ENCODE assay signal across 17 cellular contexts in the genomic region with DNA sequence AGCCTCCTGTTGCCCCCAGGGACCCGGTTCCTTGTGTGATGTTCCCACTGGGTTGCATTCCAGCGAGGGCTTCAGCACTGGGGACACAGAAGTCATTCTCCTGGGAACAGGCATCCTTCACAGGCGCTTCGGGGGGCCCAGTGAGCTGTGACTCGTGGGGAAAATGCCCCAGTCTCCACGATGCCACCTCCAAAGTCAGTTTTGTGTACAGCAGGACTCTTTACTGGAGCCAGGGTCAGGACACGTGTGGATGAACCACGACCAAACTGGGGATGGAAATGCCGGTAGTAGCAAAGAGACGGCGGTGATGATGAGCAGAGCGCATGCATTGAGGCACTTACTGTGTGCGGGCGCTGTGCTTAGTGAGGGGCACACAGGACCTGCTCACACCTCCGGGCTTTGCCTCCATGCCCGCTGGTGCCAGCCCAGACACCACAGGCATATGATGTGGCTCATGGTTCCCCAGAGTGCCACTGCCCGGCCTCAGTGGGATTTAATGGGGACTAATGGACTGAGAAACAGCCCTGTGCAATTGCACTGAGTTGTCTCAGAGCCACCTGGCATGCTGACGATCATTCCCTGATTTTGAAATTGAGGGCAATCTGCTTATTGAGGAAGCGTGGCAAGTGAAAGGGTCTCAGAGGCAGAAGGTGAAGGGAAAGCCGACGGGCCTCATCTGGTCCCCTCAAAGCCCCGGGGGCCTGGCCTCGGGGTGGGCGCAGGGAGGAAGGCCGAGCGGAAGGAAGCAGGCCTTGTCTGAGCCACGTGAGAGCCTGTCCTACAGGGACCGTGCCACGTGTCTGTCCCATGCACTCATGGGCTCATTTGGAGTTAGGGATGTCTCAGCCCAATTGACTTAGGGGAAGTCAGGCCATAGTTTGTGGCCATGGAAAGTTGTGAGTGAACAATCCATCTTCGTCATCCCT.
A peak's percentile ranks its signal among the peaks of the same experiment; 100 is the strongest.
DNase-seq lines count a peak whose midpoint lies in the region; ATAC-seq lines count a peak whose summit lies in the region.
"Had no signal": no experiment of that assay in that cellular context is flagged by ENCODE, and none has a peak within 500 bp of the region (broad histone marks: within the 10 kb centered on the region; RNA-seq: fewer than 3 reads in every experiment).

No MANE protein-coding gene starts in this region.

- no peaks in the 10 kb centered on the region for H3K4me1 ChIP-seq in aorta (ENCODE audit: control insufficient read depth in 1 of 2, insufficient read depth in 2 of 2, low read length in 2 of 2)
- H3K4me1 ChIP-seq: SJSA1 had no signal

- intact Hi-C loops in aorta (cut with DNase I): no loop called here

- no peaks in the 10 kb centered on the region for H3K27me3 ChIP-seq in aorta (ENCODE audit: control insufficient read depth in 1 of 2, insufficient read depth in 2 of 2, low read length in 1 of 2)
- H3K27me3 ChIP-seq: SJSA1 had no signal

- POLR2A ChIA-PET in naive thymus-derived CD8-positive, alpha-beta T cell (lab: Charles Lee): interaction anchor here (1.7 to 4.8 kb wide), 2 partner anchors 37 to 129 kb away, joined by 4 to 85 read pairs; no protein-coding TSS in a partner anchor

- no peak overlapping the region for H3K4me3 Mint-ChIP-seq in T-helper 17 cell
- H3K4me3 Mint-ChIP-seq in naive thymus-derived CD8-positive, alpha-beta T cell: peak overlapping the region in 3 of 10 donors; percentile 7 to 55 (median 20)
- H3K4me3 Mint-ChIP-seq: CD4-positive, alpha-beta memory T cell; GM23338 had no signal

- no peaks in the 10 kb centered on the region for H3K27me3 Mint-ChIP-seq in T-helper 17 cell
- no peaks in the 10 kb centered on the region for H3K27me3 Mint-ChIP-seq in naive thymus-derived CD8-positive, alpha-beta T cell
- H3K27me3 Mint-ChIP-seq: CD4-positive, alpha-beta memory T cell had no signal

- H3K9me3 ChIP-seq in T-helper 17 cell (ENCODE audit: control insufficient read depth, low read length, poor library complexity, severe bottlenecking) (no peaks in the 10 kb centered on the region), aorta (ENCODE audit: control insufficient read depth, low read length) (no peaks in the 10 kb centered on the region)
- H3K9me3 ChIP-seq: SJSA1 had no signal

- H3K4me1 Mint-ChIP-seq in T-helper 17 cell: peaks cover 19% of the 10 kb centered on the region
- peaks cover 15 to 46% (median 36%) of the 10 kb centered on the region in 4 donors for H3K4me1 Mint-ChIP-seq in naive thymus-derived CD8-positive, alpha-beta T cell

- no peaks in the 10 kb centered on the region for H3K36me3 ChIP-seq in aorta (ENCODE audit: control insufficient read depth in 1 of 2, insufficient read depth in 2 of 2, low read length in 1 of 2)
- H3K36me3 ChIP-seq: SJSA1 had no signal

- ATAC-seq in T-helper 17 cell (no peak), aorta (ENCODE audit: low FRiP score) (no peak)
- ATAC-seq in naive thymus-derived CD8-positive, alpha-beta T cell: no peak
- ATAC-seq: GM23338 had no signal

- WGBS in aorta, 2 donors: 91% methylated on average over 30 of the region's 30 CpGs

- H3K27ac ChIP-seq in aorta (ENCODE audit: low read depth in 1 of 2, low read length in 2 of 2): no peak overlapping the region
- H3K27ac ChIP-seq: RWPE1, SJSA1 had no signal

- peak overlapping the region; percentile 87 for H3K27ac Mint-ChIP-seq in T-helper 17 cell
- H3K27ac Mint-ChIP-seq in naive thymus-derived CD8-positive, alpha-beta T cell: peak overlapping the region; percentile 32 to 91 (median 75)
- H3K27ac Mint-ChIP-seq: GM23338 had no signal

- DNase-seq in activated effector memory CD4-positive, alpha-beta T cell treated with anti-CD3 and anti-CD28 coated beads, Interleukin-2, amount 50 U/mL, for 16 hours: peak; percentile 49
- DNase-seq in activated effector memory CD4-positive, alpha-beta T cell treated with Interleukin-2 at 50 U/mL for 16 hours: no peak
- no peak for DNase-seq in T-helper 17 cell
- no peak for DNase-seq in naive thymus-derived CD8-positive, alpha-beta T cell
- peak; percentile 26 to 55 for DNase-seq in aorta
- DNase-seq in NOMO-1 treated with dmso at 0.1 percent for 144 hours (lab: John Stamatoyannopoulos, UW; ENCODE audit: unreplicated experiment): no peak
- no peak for DNase-seq in stimulated activated naive CD4-positive, alpha-beta T cell treated with Interleukin-2 at 50 U/mL for 16 hours (lab: John Stamatoyannopoulos, UW)
- no peak for DNase-seq in central memory CD4-positive, alpha-beta T cell
- DNase-seq: CD4-positive, alpha-beta memory T cell; DMS 273 treated with DMSO at 0.1 percent for 48 hours; NCI-H1436; NCI-H2081; NCI-H524 treated with DMSO at 0.1 percent for 48 hours; NK-92 treated with Interleukin-12 subunit alpha and Interleukin-12 subunit beta, amount 100 ng/mL, for 24 hours had no signal

- H3K4me3 ChIP-seq in aorta (ENCODE audit: low read length in 2 of 2): no peak overlapping the region
- H3K4me3 ChIP-seq: GM23338, SJSA1 had no signal

- H3K9me3 Mint-ChIP-seq in naive thymus-derived CD8-positive, alpha-beta T cell: no peaks in the 10 kb centered on the region
- H3K9me3 Mint-ChIP-seq: GM23338 had no signal

- no peaks in the 10 kb centered on the region for H3K36me3 Mint-ChIP-seq in T-helper 17 cell (ENCODE audit: low read depth)
- H3K36me3 Mint-ChIP-seq in naive thymus-derived CD8-positive, alpha-beta T cell: peaks cover 0 to 6% (median 0%) of the 10 kb centered on the region in 3 donors

Comparison
In these comparisons a context has a peak if more than half of its experiments do, and no peak if none do; other contexts are left out.
1. DNase-seq: peak in activated effector memory CD4-positive, alpha-beta T cell treated with anti-CD3 and anti-CD28 coated beads, Interleukin-2, amount 50 U/mL, for 16 hours (single experiment) and aorta (2 of 2); none in activated effector memory CD4-positive, alpha-beta T cell treated with Interleukin-2 at 50 U/mL for 16 hours (single experiment), T-helper 17 cell (0 of 3), naive thymus-derived CD8-positive, alpha-beta T cell (0 of 10), NOMO-1 treated with dmso at 0.1 percent for 144 hours (single experiment), stimulated activated naive CD4-positive, alpha-beta T cell treated with Interleukin-2 at 50 U/mL for 16 hours (single experiment) and central memory CD4-positive, alpha-beta T cell (single experiment).